Comparison of ENCODE assay signal across 8 cellular contexts in the genomic region with DNA sequence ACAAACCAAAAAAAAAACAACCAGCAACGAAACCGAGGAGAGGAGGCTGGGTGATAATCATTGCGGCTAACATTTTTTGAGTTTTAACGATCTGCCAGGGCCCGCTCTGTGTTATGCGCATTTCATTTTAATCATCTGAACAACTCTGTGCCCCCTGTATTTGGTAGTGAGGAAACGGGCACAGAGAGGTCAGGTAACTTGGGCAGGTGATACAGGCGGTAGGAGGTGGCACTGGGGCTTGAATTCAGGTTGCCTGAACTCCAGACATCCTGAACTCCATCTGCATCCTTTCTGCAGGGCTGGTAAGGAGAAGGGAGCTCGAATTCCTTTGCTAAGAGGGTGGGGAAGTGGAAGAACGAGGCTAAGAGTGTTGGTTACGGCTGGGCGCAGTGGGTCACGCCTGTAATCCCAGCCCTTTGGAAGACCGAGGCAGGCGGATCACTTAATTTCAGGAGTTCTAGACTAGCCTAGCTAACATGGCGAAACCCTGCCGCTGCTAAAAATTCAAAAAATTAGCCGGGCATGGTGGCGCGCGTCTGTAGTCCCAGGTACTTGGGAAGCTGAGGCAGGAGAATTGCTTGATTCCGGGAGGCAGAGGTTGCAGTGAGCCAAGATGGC. TPM values are rescaled to one million over a fixed set of nuclear protein-coding genes. Genes with fewer than 3 reads are reported as not detected.
DNase-seq lines count a peak whose midpoint lies in the region; ATAC-seq lines count a peak whose summit lies in the region.

No MANE protein-coding gene starts in this region.

- no peak for DNase-seq in activated CD4-positive, alpha-beta T cell treated with anti-CD3 and anti-CD28 coated beads, Interleukin-2, amount 10 ng/mL, durations not matched to agents 7 days and 5 days
- DNase-seq in activated CD4-positive, alpha-beta T cell treated with anti-CD3 and anti-CD28 coated beads, Interleukin-2, amount 50 U/mL, for 48 hours: no peak
- no peak for DNase-seq in activated CD8-positive, alpha-beta T cell treated with anti-CD3 and anti-CD28 coated beads, Interleukin-2, amount 10 ng/mL, durations not matched to agents 7 days and 5 days
- no peak for DNase-seq in immature natural killer cell
- no peak for DNase-seq in cortex of kidney (lab: John Stamatoyannopoulos, UW)
- no peak for DNase-seq in NK-92 treated with Interleukin-12 subunit alpha and Interleukin-12 subunit beta, amount 100 ng/mL, for 24 hours (lab: John Stamatoyannopoulos, UW)

- no peaks in the 10 kb centered on the region for H3K9me3 Mint-ChIP-seq in activated CD4-positive, alpha-beta T cell treated with anti-CD3 and anti-CD28 coated beads, Interleukin-2, amount 10 ng/mL, durations not matched to agents 7 days and 5 days
- H3K9me3 Mint-ChIP-seq in activated CD8-positive, alpha-beta T cell treated with anti-CD3 and anti-CD28 coated beads, Interleukin-2, amount 10 ng/mL, durations not matched to agents 7 days and 5 days (ENCODE audit: insufficient read depth): no peaks in the 10 kb centered on the region
- H3K9me3 Mint-ChIP-seq in immature natural killer cell: peaks cover 0 to 2% (median 0%) of the 10 kb centered on the region in 6 donors

- peaks cover 62% of the 10 kb centered on the region for H3K4me1 Mint-ChIP-seq in activated CD4-positive, alpha-beta T cell treated with anti-CD3 and anti-CD28 coated beads, Interleukin-2, amount 10 ng/mL, durations not matched to agents 7 days and 5 days
- H3K4me1 Mint-ChIP-seq in activated CD8-positive, alpha-beta T cell treated with anti-CD3 and anti-CD28 coated beads, Interleukin-2, amount 10 ng/mL, durations not matched to agents 7 days and 5 days (ENCODE audit: low read depth): peaks cover 60% of the 10 kb centered on the region
- peaks cover 31 to 45% of the 10 kb centered on the region in 2 donors for H3K4me1 Mint-ChIP-seq in immature natural killer cell

- no peak overlapping the region for H3K27ac ChIP-seq in thymus (ENCODE audit: low read depth)

- peak overlapping the region; percentile 59 for H3K4me3 ChIP-seq in thymus (ENCODE audit: low read length)

- H3K4me3 Mint-ChIP-seq in activated CD4-positive, alpha-beta T cell treated with anti-CD3 and anti-CD28 coated beads, Interleukin-2, amount 10 ng/mL, durations not matched to agents 7 days and 5 days: peak overlapping the region; percentile 97
- peak overlapping the region; percentile 91 for H3K4me3 Mint-ChIP-seq in activated CD8-positive, alpha-beta T cell treated with anti-CD3 and anti-CD28 coated beads, Interleukin-2, amount 10 ng/mL, durations not matched to agents 7 days and 5 days
- peak overlapping the region; percentile 33 to 86 (median 59) for H3K4me3 Mint-ChIP-seq in immature natural killer cell

- CTCF ChIA-PET in activated CD4-positive, alpha-beta T cell treated with anti-CD3 and anti-CD28 coated beads, Interleukin-2, amount 10 ng/mL, durations not matched to agents 7 days and 5 days (lab: Charles Lee): interaction anchor here (0.6 to 1.6 kb wide), 3 partner anchors 8 to 243 kb away, joined by 3 read pairs; no protein-coding TSS in a partner anchor
- CTCF ChIA-PET in activated CD8-positive, alpha-beta T cell treated with anti-CD3 and anti-CD28 coated beads, Interleukin-2, amount 10 ng/mL, durations not matched to agents 7 days and 5 days (lab: Charles Lee): interaction anchor here (0.6 to 1.3 kb wide), 5 partner anchors 8 to 405 kb away, joined by 3 to 6 read pairs (median 3); no protein-coding TSS in a partner anchor

- H3K27me3 ChIP-seq in thymus (ENCODE audit: control insufficient read depth, insufficient read depth): no peaks in the 10 kb centered on the region

- peaks cover 12% of the 10 kb centered on the region for H3K4me1 ChIP-seq in thymus (ENCODE audit: control insufficient read depth, insufficient read depth, low read length)

- 87% methylated on average over 22 of the region's 22 CpGs for WGBS in thymus

- no peak for ATAC-seq in activated CD8-positive, alpha-beta T cell treated with anti-CD3 and anti-CD28 coated beads, Interleukin-2, amount 10 ng/mL, durations not matched to agents 7 days and 5 days
- ATAC-seq in GM18517 (IDR thresholded peaks at IDR 0.05; ENCODE audit: unreplicated experiment): no peak

- peaks cover 31% of the 10 kb centered on the region for H3K36me3 Mint-ChIP-seq in activated CD4-positive, alpha-beta T cell treated with anti-CD3 and anti-CD28 coated beads, Interleukin-2, amount 10 ng/mL, durations not matched to agents 7 days and 5 days (ENCODE audit: low read depth)
- peaks cover 32% of the 10 kb centered on the region for H3K36me3 Mint-ChIP-seq in activated CD8-positive, alpha-beta T cell treated with anti-CD3 and anti-CD28 coated beads, Interleukin-2, amount 10 ng/mL, durations not matched to agents 7 days and 5 days (ENCODE audit: low read depth)
- peaks cover 0 to 7% (median 7%) of the 10 kb centered on the region in 3 donors for H3K36me3 Mint-ChIP-seq in immature natural killer cell

- peak overlapping the region; percentile 98 for H3K27ac Mint-ChIP-seq in activated CD4-positive, alpha-beta T cell treated with anti-CD3 and anti-CD28 coated beads, Interleukin-2, amount 10 ng/mL, durations not matched to agents 7 days and 5 days
- H3K27ac Mint-ChIP-seq in activated CD8-positive, alpha-beta T cell treated with anti-CD3 and anti-CD28 coated beads, Interleukin-2, amount 10 ng/mL, durations not matched to agents 7 days and 5 days: peak overlapping the region; percentile 48
- H3K27ac Mint-ChIP-seq in immature natural killer cell: peak overlapping the region in 3 of 6 donors; percentile 30 to 64 (median 42)

- no peaks in the 10 kb centered on the region for H3K9me3 ChIP-seq in thymus (ENCODE audit: control insufficient read depth)

- H3K27me3 Mint-ChIP-seq in activated CD4-positive, alpha-beta T cell treated with anti-CD3 and anti-CD28 coated beads, Interleukin-2, amount 10 ng/mL, durations not matched to agents 7 days and 5 days: no peaks in the 10 kb centered on the region
- no peaks in the 10 kb centered on the region for H3K27me3 Mint-ChIP-seq in activated CD8-positive, alpha-beta T cell treated with anti-CD3 and anti-CD28 coated beads, Interleukin-2, amount 10 ng/mL, durations not matched to agents 7 days and 5 days (ENCODE audit: low read depth)
- peaks cover 6 to 14% (median 14%) of the 10 kb centered on the region in 3 donors for H3K27me3 Mint-ChIP-seq in immature natural killer cell (ENCODE audit: low read depth in 3 of 3)

- POLR2A ChIA-PET in activated CD4-positive, alpha-beta T cell treated with anti-CD3 and anti-CD28 coated beads, Interleukin-2, amount 10 ng/mL, durations not matched to agents 7 days and 5 days (lab: Charles Lee): interaction anchor here (0.6 kb wide), 1 partner anchor 99 kb away, joined by 3 read pairs; no protein-coding TSS in a partner anchor
- POLR2A ChIA-PET in activated CD8-positive, alpha-beta T cell treated with anti-CD3 and anti-CD28 coated beads, Interleukin-2, amount 10 ng/mL, durations not matched to agents 7 days and 5 days (lab: Charles Lee): interaction anchor here (1.2 to 2.2 kb wide), 2 partner anchors 8 to 219 kb away, joined by 4 to 10 read pairs; a partner anchor contains a TSS

- H3K36me3 ChIP-seq in thymus (ENCODE audit: control insufficient read depth, insufficient read depth): no peaks in the 10 kb centered on the region

RNA-seq across cellular contexts. Expression of a gene that starts 1.1 kb away (rescaled TPM):
- 10 to 100 TPM; 39.0 to 43.2 TPM for total RNA-seq in activated CD4-positive, alpha-beta T cell treated with anti-CD3 and anti-CD28 coated beads, Interleukin-2, amount 10 ng/mL, durations not matched to agents 7 days and 5 days
- total RNA-seq in activated CD8-positive, alpha-beta T cell treated with anti-CD3 and anti-CD28 coated beads, Interleukin-2, amount 10 ng/mL, durations not matched to agents 7 days and 5 days: 10 to 100 TPM; 15.4 to 16.1 TPM
- polyA plus RNA-seq in immature natural killer cell (10 to 100 TPM in 2 of 3 donors, 1 to 10 TPM in 1; 4.7 to 16.6 (median 10.3) TPM), thymus (17.8 TPM)

RNA-seq across cellular contexts. Expression of a gene that starts 6.6 kb away (rescaled TPM):
- not detected for total RNA-seq in activated CD4-positive, alpha-beta T cell treated with anti-CD3 and anti-CD28 coated beads, Interleukin-2, amount 10 ng/mL, durations not matched to agents 7 days and 5 days
- total RNA-seq in activated CD8-positive, alpha-beta T cell treated with anti-CD3 and anti-CD28 coated beads, Interleukin-2, amount 10 ng/mL, durations not matched to agents 7 days and 5 days: not detected
- polyA plus RNA-seq in immature natural killer cell (not detected), thymus (not detected)

RNA-seq across cellular contexts. Expression of a gene that starts 58.4 kb away (rescaled TPM):
- 10 to 100 TPM; 42.6 to 59.1 TPM for total RNA-seq in activated CD4-positive, alpha-beta T cell treated with anti-CD3 and anti-CD28 coated beads, Interleukin-2, amount 10 ng/mL, durations not matched to agents 7 days and 5 days
- total RNA-seq in activated CD8-positive, alpha-beta T cell treated with anti-CD3 and anti-CD28 coated beads, Interleukin-2, amount 10 ng/mL, durations not matched to agents 7 days and 5 days: 10 to 100 TPM; 46.3 to 49.0 TPM
- 10 to 100 TPM; 19.1 to 64.9 (median 26.2) TPM for polyA plus RNA-seq in immature natural killer cell
- polyA plus RNA-seq in thymus: 36.0 TPM

RNA-seq across cellular contexts. Expression of a gene that starts 58.6 kb away (rescaled TPM):
- 1 to 10 TPM; 2.5 to 2.7 TPM for total RNA-seq in activated CD4-positive, alpha-beta T cell treated with anti-CD3 and anti-CD28 coated beads, Interleukin-2, amount 10 ng/mL, durations not matched to agents 7 days and 5 days
- 1 to 10 TPM; 2.4 to 2.7 TPM for total RNA-seq in activated CD8-positive, alpha-beta T cell treated with anti-CD3 and anti-CD28 coated beads, Interleukin-2, amount 10 ng/mL, durations not matched to agents 7 days and 5 days
- polyA plus RNA-seq in immature natural killer cell: 1 to 10 TPM in 2 of 3 donors, under 1 TPM in 1; 0.37 to 1.7 (median 1.2) TPM
- 2.3 TPM for polyA plus RNA-seq in thymus
